In the genomic region with DNA sequence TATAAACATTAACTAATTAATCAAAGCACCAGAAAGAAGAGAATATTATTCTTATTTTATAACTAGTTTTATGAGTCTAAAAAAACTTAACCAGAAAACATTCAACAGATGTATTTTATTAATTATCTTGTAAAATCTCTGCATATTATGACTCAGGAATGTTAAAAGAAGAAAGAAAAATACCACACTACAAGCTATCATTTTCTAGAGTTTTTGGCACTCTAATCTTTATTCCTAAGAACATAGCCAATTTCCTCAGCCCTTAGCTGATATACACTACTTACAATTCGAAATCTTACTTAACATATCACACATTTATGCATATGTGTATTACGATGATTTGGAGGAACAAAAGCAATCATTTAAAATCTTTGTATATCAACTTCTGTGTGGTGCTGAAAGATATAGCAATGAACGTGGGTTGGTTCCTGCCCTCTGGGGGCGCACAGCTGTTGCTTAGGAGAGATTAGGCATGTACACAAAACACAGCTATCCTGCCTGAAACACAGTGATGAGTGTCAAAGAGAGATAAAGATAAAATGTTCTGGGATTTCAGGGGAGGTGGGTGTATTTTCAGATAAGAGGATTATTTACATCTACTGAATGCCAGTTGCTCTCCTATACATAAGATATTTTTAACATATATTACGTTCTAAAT, we compare ENCODE assay signal across 8 cellular contexts.
DNase-seq lines count a peak whose midpoint lies in the region; ATAC-seq, FAIRE-seq and TF ChIP-seq lines count a peak whose summit lies in the region.

No MANE protein-coding gene starts in this region.

- TF ChIP-seq EP300 in K562 (IDR thresholded peaks at IDR 0.05; ENCODE audit: low read length): peak; percentile 81

- no peak overlapping the region for H3K9ac ChIP-seq in K562 (ENCODE audit: insufficient read depth in 1 of 2, low read depth in 2 of 2, low read length in 2 of 2)

- intact Hi-C loops in K562 (cut with micrococcal nuclease) (no loop called here), right lobe of liver (cut with DNase I) (no loop called here), posterior vena cava (cut with DNase I) (no loop called here)

- TF ChIP-seq RAD21 in K562 (CRISPR knock-in tag; conservative IDR thresholded peaks at IDR 0.05 in 1 of 2, IDR thresholded peaks at IDR 0.05 in 1 of 2): no peak

- POLR2A ChIA-PET in AG04449 (lab: Yijun Ruan, JAX) (no interaction called here), K562 (lab: Yijun Ruan, JAX) (interaction anchor here (0.6 kb wide), 2 partner anchors 239 to 850 kb away, joined by 3 read pairs; no protein-coding TSS in a partner anchor)

- H3K27ac ChIP-seq in K562 (ENCODE audit: extremely low read depth, low read depth, low read length) (no peak overlapping the region), right lobe of liver (no peak overlapping the region)

- H3K9me3 ChIP-seq in K562 (replicated peaks; ENCODE audit: control insufficient read depth, insufficient read depth, low read depth, low read length) (no peaks in the 10 kb centered on the region), right lobe of liver (no peaks in the 10 kb centered on the region)

- no peak overlapping the region for H2AFZ ChIP-seq in K562 (ENCODE audit: low read depth, low read length)

- H3K9me1 ChIP-seq in K562 (ENCODE audit: control insufficient read depth, insufficient read depth, low read length): no peaks in the 10 kb centered on the region

- H3K27me3 ChIP-seq in K562 (ENCODE audit: control insufficient read depth in 2 of 2, insufficient read depth in 2 of 2, low read length in 2 of 2): no peaks in the 10 kb centered on the region; a peak in 1 of 5 replicates
- no peaks in the 10 kb centered on the region for H3K27me3 ChIP-seq in right lobe of liver

- BruUV-seq in K562 (replicated peaks; lab: Mats Ljungman, UMichigan): no TSS peak

- no peak for TF ChIP-seq POLR2A in K562 (conservative IDR thresholded peaks at IDR 0.05)
- TF ChIP-seq POLR2A in right lobe of liver (IDR thresholded peaks at IDR 0.05): no peak

- WGBS in K562 (ENCODE audit: insufficient coverage, low coverage, missing lambda C conversion rate): under 1% methylated on average over 5 of the region's 5 CpGs
- 65% methylated on average over 5 of the region's 5 CpGs for WGBS in right lobe of liver (ENCODE audit: insufficient coverage, low coverage, low lambda C conversion rate, missing lambda C conversion rate)

- in situ Hi-C loops in K562 (cut with MboI): no loop called here

- ATAC-seq in K562: peak; percentile 85
- peak; percentile 27 to 45 (median 31) for ATAC-seq in right lobe of liver
- no peak for ATAC-seq in HG03521 (IDR thresholded peaks at IDR 0.05; ENCODE audit: unreplicated experiment)

- H3K4me1 ChIP-seq in K562 (replicated peaks in 1 of 2; ENCODE audit: control insufficient read depth in 2 of 2, insufficient read depth in 2 of 2, low read length in 2 of 2) (no peaks in the 10 kb centered on the region), right lobe of liver (no peaks in the 10 kb centered on the region)

- DNase-seq in AG04449 (ENCODE audit: low read depth, low spot score) (no peak), NCI-H82 treated with DMSO at 0.1 percent for 48 hours (lab: John Stamatoyannopoulos, UW; ENCODE audit: unreplicated experiment) (peak; percentile 18), K562 (ENCODE audit: extremely low read depth in 1 of 4, low spot score in 3 of 4) (peak; percentile 21 to 55 (median 43)), right lobe of liver (no peak), posterior vena cava (ENCODE audit: low spot score) (no peak), mucosa of gallbladder (ENCODE audit: low spot score) (no peak), SHP77 (lab: John Stamatoyannopoulos, UW) (no peak)

- H4K20me1 ChIP-seq in K562 (replicated peaks; ENCODE audit: control insufficient read depth, insufficient read depth, low read length): no peaks in the 10 kb centered on the region

- H3K36me3 ChIP-seq in K562 (ENCODE audit: control insufficient read depth, insufficient read depth, low read length) (no peaks in the 10 kb centered on the region), right lobe of liver (peaks cover 0 to 69% (median 40%) of the 10 kb centered on the region in 4 donors)

- no peak for FAIRE-seq in K562 (lab: Jason Lieb, UNC)

- CTCF ChIA-PET in AG04449 (lab: Yijun Ruan, JAX): interaction anchor here (0.6 to 1.0 kb wide), 3 partner anchors 12 to 716 kb away, joined by 3 to 4 read pairs (median 3); no protein-coding TSS in a partner anchor
- CTCF ChIA-PET in K562 (lab: Yijun Ruan, JAX; ENCODE audit: low intra/inter-chr PET ratio): no interaction called here

- no peak overlapping the region for H3K4me2 ChIP-seq in K562 (ENCODE audit: insufficient read depth, low read length)

- no peak overlapping the region for H3K4me3 ChIP-seq in AG04449 (ENCODE audit: low read depth, low read length)
- no peak overlapping the region for H3K4me3 ChIP-seq in K562
- no peak overlapping the region for H3K4me3 ChIP-seq in right lobe of liver

- H3K79me2 ChIP-seq in K562 (ENCODE audit: control insufficient read depth, insufficient read depth, low read length): no peaks in the 10 kb centered on the region

- TF ChIP-seq CTCF in AG04449 (IDR thresholded peaks at IDR 0.05; ENCODE audit: insufficient read depth, low read length, missing control alignments) (peak; percentile 22), K562 (IDR thresholded peaks at IDR 0.05 in 2 of 3, conservative IDR thresholded peaks at IDR 0.05 in 1 of 3; ENCODE audit: insufficient read depth in 2 of 3, low read depth in 1 of 3, low read length in 3 of 3) (0 out of 6 replicates have a peak, but pooled peaks of 1 of the 3 experiments have one; percentile 21), right lobe of liver (IDR thresholded peaks at IDR 0.05) (no peak)

TF ChIP-seq in K562, 482 proteins besides CTCF, POLR2A, EP300 and RAD21 (continues in another document):
- TF ChIP-seq ARID1B (IDR thresholded peaks at IDR 0.05) (peak; percentile 94), NCOR1 (IDR thresholded peaks at IDR 0.05) (peak; percentile 88), RFX5 (IDR thresholded peaks at IDR 0.05; ENCODE audit: low read depth, low read length) (no peak), ESRRB (CRISPR knock-in tag; IDR thresholded peaks at IDR 0.05; ENCODE audit: borderline replicate concordance) (no peak), RFX1 (IDR thresholded peaks at IDR 0.05) (peak; percentile 55), LEF1 (IDR thresholded peaks at IDR 0.05) (0 out of 2 replicates have a peak, but pooled peaks have one; percentile 59), ATF7 (IDR thresholded peaks at IDR 0.05) (peak; percentile 44; the same call in 1 of the 2 replicates), FOSL1 (tag; conservative IDR thresholded peaks at IDR 0.05) (0 out of 2 replicates have a peak, but pooled peaks have one; percentile 29), TEAD4 (IDR thresholded peaks at IDR 0.05; ENCODE audit: low read length) (peak; percentile 99), TEAD4 (CRISPR knock-in tag; IDR thresholded peaks at IDR 0.05; ENCODE audit: borderline replicate concordance) (no peak), IRF2 (CRISPR knock-in tag; IDR thresholded peaks at IDR 0.05) (no peak), ZNF311 (CRISPR knock-in tag; IDR thresholded peaks at IDR 0.05) (peak; percentile 84), TAF15 (IDR thresholded peaks at IDR 0.05; ENCODE audit: low read depth, low read length) (no peak), POLR2AphosphoS5 (IDR thresholded peaks at IDR 0.05; ENCODE audit: control insufficient read depth, insufficient read depth, low read depth, low read length) (peak; percentile 76), ZNF644 (tag; IDR thresholded peaks at IDR 0.05; ENCODE audit: low read depth) (peak; percentile 29; the same call in 1 of the 2 replicates), SOX6 (IDR thresholded peaks at IDR 0.05) (peak; percentile 92), CC2D1A (IDR thresholded peaks at IDR 0.05) (peak; percentile 87), DPF2 (IDR thresholded peaks at IDR 0.05) (peak; percentile 68), CBFA2T3 (IDR thresholded peaks at IDR 0.05) (peak; percentile 97), MAZ (CRISPR knock-in tag; conservative IDR thresholded peaks at IDR 0.05 in 1 of 2, IDR thresholded peaks at IDR 0.05 in 1 of 2) (peak in 1 of 2 experiments; percentile 46; a peak in 1 of 4 replicates), JUND (IDR thresholded peaks at IDR 0.05; ENCODE audit: borderline replicate concordance, low read depth, low read length) (no peak), JUND (tag; IDR thresholded peaks at IDR 0.05; ENCODE audit: borderline replicate concordance, low read depth, low read length) (no peak), ZNF584 (CRISPR knock-in tag; IDR thresholded peaks at IDR 0.05; ENCODE audit: low read depth) (peak; percentile 76; the same call in 1 of the 2 replicates), NFIC (IDR thresholded peaks at IDR 0.05) (peak; percentile 86)
- TF ChIP-seq, protein P1, sequence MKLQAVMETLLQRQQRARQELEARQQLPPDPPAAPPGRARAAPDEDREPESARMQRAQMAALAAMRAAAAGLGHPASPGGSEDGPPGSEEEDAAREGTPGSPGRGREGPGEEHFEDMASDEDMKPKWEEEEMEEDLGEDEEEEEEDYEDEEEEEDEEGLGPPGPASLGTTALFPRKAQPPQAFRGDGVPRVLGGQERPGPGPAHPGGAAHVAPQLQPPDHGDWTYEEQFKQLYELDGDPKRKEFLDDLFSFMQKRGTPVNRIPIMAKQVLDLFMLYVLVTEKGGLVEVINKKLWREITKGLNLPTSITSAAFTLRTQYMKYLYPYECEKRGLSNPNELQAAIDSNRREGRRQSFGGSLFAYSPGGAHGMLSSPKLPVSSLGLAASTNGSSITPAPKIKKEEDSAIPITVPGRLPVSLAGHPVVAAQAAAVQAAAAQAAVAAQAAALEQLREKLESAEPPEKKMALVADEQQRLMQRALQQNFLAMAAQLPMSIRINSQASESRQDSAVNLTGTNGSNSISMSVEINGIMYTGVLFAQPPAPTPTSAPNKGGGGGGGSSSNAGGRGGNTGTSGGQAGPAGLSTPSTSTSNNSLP (IDR thresholded peaks at IDR 0.05; ENCODE audit: borderline replicate concordance, low read depth, low read length): 0 out of 2 replicates have a peak, but pooled peaks have one; percentile 29
- TF ChIP-seq, protein P2, sequence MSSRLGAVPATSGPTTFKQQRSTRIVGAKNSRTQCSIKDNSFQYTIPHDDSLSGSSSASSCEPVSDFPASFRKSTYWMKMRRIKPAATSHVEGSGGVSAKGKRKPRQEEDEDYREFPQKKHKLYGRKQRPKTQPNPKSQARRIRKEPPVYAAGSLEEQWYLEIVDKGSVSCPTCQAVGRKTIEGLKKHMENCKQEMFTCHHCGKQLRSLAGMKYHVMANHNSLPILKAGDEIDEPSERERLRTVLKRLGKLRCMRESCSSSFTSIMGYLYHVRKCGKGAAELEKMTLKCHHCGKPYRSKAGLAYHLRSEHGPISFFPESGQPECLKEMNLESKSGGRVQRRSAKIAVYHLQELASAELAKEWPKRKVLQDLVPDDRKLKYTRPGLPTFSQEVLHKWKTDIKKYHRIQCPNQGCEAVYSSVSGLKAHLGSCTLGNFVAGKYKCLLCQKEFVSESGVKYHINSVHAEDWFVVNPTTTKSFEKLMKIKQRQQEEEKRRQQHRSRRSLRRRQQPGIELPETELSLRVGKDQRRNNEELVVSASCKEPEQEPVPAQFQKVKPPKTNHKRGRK (tag; IDR thresholded peaks at IDR 0.05): no peak

Comparison
In these comparisons a context has a peak if more than half of its experiments do, and no peak if none do; other contexts are left out.
1. DNase-seq: peak in NCI-H82 treated with DMSO at 0.1 percent for 48 hours (single experiment) and K562 (4 of 4); none in AG04449 (single experiment), right lobe of liver (0 of 3), posterior vena cava (single experiment), mucosa of gallbladder (single experiment) and SHP77 (0 of 2).